In genomic region chr7:133784421-133785045, GRCh38 we compare ENCODE assay signal across 27 cellular contexts.
DNase-seq lines count a peak whose midpoint lies in the region; ATAC-seq lines count a peak whose summit lies in the region.
"Had no signal": no experiment of that assay in that cellular context is flagged by ENCODE, and none has a peak within 500 bp of the region (broad histone marks: within the 10 kb centered on the region; RNA-seq: fewer than 3 reads in every experiment).

No MANE protein-coding gene starts in this region.

- no peak overlapping the region for H3K4me3 ChIP-seq in SJCRH30
- H3K4me3 ChIP-seq: A549, HAP-1, tibial nerve had no signal

- DNase-seq in NCI-H2107 treated with DMSO at 0.1 percent for 48 hours (lab: John Stamatoyannopoulos, UW; ENCODE audit: unreplicated experiment) (peak; percentile 12), NCI-H2107 (lab: John Stamatoyannopoulos, UW) (no peak), LHCN-M2 (ENCODE audit: low read depth) (peak; percentile 35), SJCRH30 (peak; percentile 10 to 46), myocyte (ENCODE audit: low read depth) (peak; percentile 79), AG20443 (ENCODE audit: low spot score) (no peak), T-cell (no peak)
- DNase-seq: activated CD4-positive, alpha-beta memory T cell treated with anti-CD3 and anti-CD28 coated beads for 36 hours; activated CD4-positive, CD25-positive, alpha-beta regulatory T cell treated with anti-CD3 and anti-CD28 coated beads, Interleukin-2, amount 50 U/mL, for 72 hours; activated CD8-positive, alpha-beta memory T cell treated with anti-CD3 and anti-CD28 coated beads, Interleukin-2, amount 50 U/mL, for 4 hours; activated naive CD4-positive, alpha-beta T cell treated with anti-CD3 and anti-CD28 coated beads for 36 hours; CD8-positive, alpha-beta T cell; islet precursor cell; natural killer cell; NCI-H2029 treated with DMSO at 0.1 percent for 48 hours; NCI-H524 treated with DMSO at 0.1 percent for 48 hours; stimulated activated CD4-positive, alpha-beta T cell treated with anti-CD3 and anti-CD28 coated beads, Interleukin-15, amount 100 ng/mL, for 24 hours; stimulated activated CD4-positive, alpha-beta T cell treated with anti-CD3 and anti-CD28 coated beads, Interleukin-4, amount 100 ng/mL, for 4 hours had no signal

- peak overlapping the region; percentile 10 for H3K27ac ChIP-seq in SJCRH30
- H3K27ac ChIP-seq: A549, tibial nerve had no signal

- ATAC-seq in T-cell (replicated peaks in 1 of 4) (no peak), GM18502 (IDR thresholded peaks at IDR 0.05; ENCODE audit: poor library complexity, unreplicated experiment) (no peak)
- ATAC-seq: A549; CD8-positive, alpha-beta T cell; HepG2; natural killer cell had no signal

- no peaks in the 10 kb centered on the region for H3K27me3 ChIP-seq in SJCRH30
- H3K27me3 ChIP-seq: tibial nerve had no signal

- H3K27ac Mint-ChIP-seq in T-cell: no peak overlapping the region
- H3K27ac Mint-ChIP-seq: activated CD4-positive, alpha-beta memory T cell treated with anti-CD3 and anti-CD28 coated beads for 36 hours; activated naive CD4-positive, alpha-beta T cell treated with anti-CD3 and anti-CD28 coated beads for 36 hours; activated T-helper 1 cell treated with anti-CD3 and anti-CD28 coated beads, Interleukin-12 subunit alpha, Interleukin-12 subunit beta, Interleukin-2, Interleukin-4 antibody, amounts not matched to agents 30 ng/mL and 10 ng/mL and 1 ng/mL, durations not matched to agents 14 hours and 24 hours and 36 hours; B cell; CD8-positive, alpha-beta T cell; dendritic cell treated with granulocyte-macrophage colony-stimulating factor and Interleukin-4, amounts not matched to agents 40 ng/mL and 50 ng/mL, for 4 days; natural killer cell had no signal

- peaks cover 32% of the 10 kb centered on the region for H3K36me3 Mint-ChIP-seq in T-cell

- H3K36me3 ChIP-seq in SJCRH30: no peaks in the 10 kb centered on the region
- H3K36me3 ChIP-seq: HAP-1, tibial nerve had no signal

- no peak overlapping the region for H3K4me3 Mint-ChIP-seq in T-cell
- H3K4me3 Mint-ChIP-seq: activated CD4-positive, alpha-beta memory T cell treated with anti-CD3 and anti-CD28 coated beads for 36 hours; activated naive CD4-positive, alpha-beta T cell treated with anti-CD3 and anti-CD28 coated beads for 36 hours; activated T-helper 1 cell treated with anti-CD3 and anti-CD28 coated beads, Interleukin-12 subunit alpha, Interleukin-12 subunit beta, Interleukin-2, Interleukin-4 antibody, amounts not matched to agents 30 ng/mL and 10 ng/mL and 1 ng/mL, durations not matched to agents 14 hours and 24 hours and 36 hours; B cell; CD8-positive, alpha-beta T cell; central memory CD8-positive, alpha-beta T cell; dendritic cell treated with granulocyte-macrophage colony-stimulating factor and Interleukin-4, amounts not matched to agents 40 ng/mL and 50 ng/mL, for 4 days; natural killer cell had no signal

- no peaks in the 10 kb centered on the region for H3K27me3 Mint-ChIP-seq in T-cell
- H3K27me3 Mint-ChIP-seq: activated CD4-positive, alpha-beta memory T cell treated with anti-CD3 and anti-CD28 coated beads for 36 hours; B cell; central memory CD8-positive, alpha-beta T cell; dendritic cell treated with granulocyte-macrophage colony-stimulating factor and Interleukin-4, amounts not matched to agents 40 ng/mL and 50 ng/mL, for 4 days had no signal

- H3K9me3 ChIP-seq in SJCRH30 (replicated peaks): no peaks in the 10 kb centered on the region
- H3K9me3 ChIP-seq: A549, HAP-1, tibial nerve had no signal

- no peaks in the 10 kb centered on the region for H3K9me3 Mint-ChIP-seq in T-cell
- H3K9me3 Mint-ChIP-seq: activated naive CD4-positive, alpha-beta T cell treated with anti-CD3 and anti-CD28 coated beads for 36 hours; CD8-positive, alpha-beta T cell; central memory CD8-positive, alpha-beta T cell; natural killer cell had no signal

- CTCF ChIA-PET in T-cell (lab: Charles Lee): no interaction called here

- POLR2A ChIA-PET in T-cell (lab: Charles Lee): interaction anchor here in 1 of 2 donors (0.6 kb wide), 1 partner anchor 43 kb away, joined by 3 read pairs; no protein-coding TSS in a partner anchor

- peaks cover 7% of the 10 kb centered on the region for H3K4me1 ChIP-seq in SJCRH30
- H3K4me1 ChIP-seq: A549, HAP-1, tibial nerve had no signal

- no peaks in the 10 kb centered on the region for H3K4me1 Mint-ChIP-seq in T-cell
- H3K4me1 Mint-ChIP-seq: B cell; central memory CD8-positive, alpha-beta T cell had no signal

Comparison
In these comparisons a context has a peak if more than half of its experiments do, and no peak if none do; other contexts are left out.
1. DNase-seq: peak in NCI-H2107 treated with DMSO at 0.1 percent for 48 hours (single experiment), LHCN-M2 (single experiment), SJCRH30 (2 of 2) and myocyte (single experiment); none in NCI-H2107 (single experiment), AG20443 (single experiment) and T-cell (0 of 34).